Comparison of ENCODE assay signal across 22 cellular contexts in the genomic region with DNA sequence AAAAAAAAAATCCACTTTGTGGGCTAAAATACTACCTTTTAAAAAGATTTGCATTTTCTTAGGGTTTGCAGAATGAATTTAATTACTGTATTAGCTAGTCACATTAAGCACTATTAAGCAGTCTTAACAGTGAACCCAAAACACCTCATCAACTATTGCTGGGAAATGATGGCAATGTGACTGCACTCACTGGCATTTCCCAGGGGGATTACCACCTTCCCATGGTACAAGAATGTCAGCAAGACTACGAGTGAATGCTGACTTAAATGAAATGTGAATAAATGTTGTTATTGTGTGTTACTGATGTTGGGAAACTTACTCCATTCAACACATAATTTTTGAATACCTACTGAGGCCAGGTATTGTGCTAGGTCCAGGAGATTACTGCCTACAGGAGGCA. TPM values are rescaled to one million over a fixed set of nuclear protein-coding genes. Genes with fewer than 3 reads are reported as not detected.
DNase-seq lines count a peak whose midpoint lies in the region; ATAC-seq and TF ChIP-seq lines count a peak whose summit lies in the region.
"Had no signal": no experiment of that assay in that cellular context is flagged by ENCODE, and none has a peak within 500 bp of the region (broad histone marks: within the 10 kb centered on the region; RNA-seq: fewer than 3 reads in every experiment).

No MANE protein-coding gene starts in this region.

- H3K4me3 Mint-ChIP-seq in stimulated activated naive CD8-positive, alpha-beta T cell treated with anti-CD3 and anti-CD28 coated beads, Interleukin-15, Interleukin-2, amounts not matched to agents 100 ng/mL and 50 ng/mL, for 24 hours = no peak overlapping the region
- H3K4me3 Mint-ChIP-seq in endodermal cell = no peak overlapping the region
- H3K4me3 Mint-ChIP-seq in stimulated activated memory B cell treated with anti-CD40 and anti-IgM and Interleukin-4, amounts not matched to agents 10 μg/mL and 1 μg/mL and 100 μg/mL, for 72 hours = no peak overlapping the region
- H3K4me3 Mint-ChIP-seq: CD14-positive monocyte; CD4-positive, alpha-beta T cell; CD8-positive, alpha-beta memory T cell; HFFc6 had no signal

- H3K4me3 ChIP-seq in endodermal cell (ENCODE audit: low read length) = no peak overlapping the region
- no peak overlapping the region for H3K4me3 ChIP-seq in lower lobe of right lung
- H3K4me3 ChIP-seq: A549; BLaER1 treated with 17β-estradiol and CSF1 and Interleukin-3, amounts not matched to agents 10 nM and 100 nM; HAP-1 had no signal

- no peak overlapping the region for H3K9ac ChIP-seq in endodermal cell (ENCODE audit: extremely low read depth, low read length, poor library complexity, severe bottlenecking)
- H3K9ac ChIP-seq: BLaER1 treated with 17β-estradiol and CSF1 and Interleukin-3, amounts not matched to agents 10 nM and 100 nM had no signal

- no peaks in the 10 kb centered on the region for H3K9me3 Mint-ChIP-seq in stimulated activated naive CD8-positive, alpha-beta T cell treated with anti-CD3 and anti-CD28 coated beads, Interleukin-15, Interleukin-2, amounts not matched to agents 100 ng/mL and 50 ng/mL, for 24 hours
- no peaks in the 10 kb centered on the region for H3K9me3 Mint-ChIP-seq in endodermal cell
- H3K9me3 Mint-ChIP-seq in stimulated activated memory B cell treated with anti-CD40 and anti-IgM and Interleukin-4, amounts not matched to agents 10 μg/mL and 1 μg/mL and 100 μg/mL, for 72 hours = no peaks in the 10 kb centered on the region
- H3K9me3 Mint-ChIP-seq: CD14-positive monocyte; CD4-positive, alpha-beta T cell; CD8-positive, alpha-beta memory T cell; HFFc6 had no signal

- H3K9me3 ChIP-seq in endodermal cell (ENCODE audit: control insufficient read depth, low read length) (no peaks in the 10 kb centered on the region), lower lobe of right lung (no peaks in the 10 kb centered on the region)
- H3K9me3 ChIP-seq: A549; BE2C; BLaER1 treated with 17β-estradiol and CSF1 and Interleukin-3, amounts not matched to agents 10 nM and 100 nM; HAP-1 had no signal

- H3K27ac ChIP-seq in endodermal cell (ENCODE audit: low read depth, low read length) (no peak overlapping the region), lower lobe of right lung (no peak overlapping the region)
- H3K27ac ChIP-seq: A549; BLaER1 treated with 17β-estradiol and CSF1 and Interleukin-3, amounts not matched to agents 10 nM and 100 nM had no signal

- 100% methylated on average over 1 of the region's 1 CpG; no CpG with 5 or more reads in 1 of the 2 experiments for WGBS in endodermal cell (ENCODE audit: insufficient coverage in 1 of 2, insufficient read length in 1 of 2), 2 experiments

- H3K36me3 Mint-ChIP-seq in stimulated activated naive CD8-positive, alpha-beta T cell treated with anti-CD3 and anti-CD28 coated beads, Interleukin-15, Interleukin-2, amounts not matched to agents 100 ng/mL and 50 ng/mL, for 24 hours (ENCODE audit: low read depth) = peaks cover 17% of the 10 kb centered on the region
- H3K36me3 Mint-ChIP-seq in endodermal cell (ENCODE audit: low read depth) = peaks cover 21% of the 10 kb centered on the region
- H3K36me3 Mint-ChIP-seq in stimulated activated memory B cell treated with anti-CD40 and anti-IgM and Interleukin-4, amounts not matched to agents 10 μg/mL and 1 μg/mL and 100 μg/mL, for 72 hours = peaks cover 23% of the 10 kb centered on the region

- DNase-seq in stimulated activated naive CD8-positive, alpha-beta T cell treated with anti-CD3 and anti-CD28 coated beads, Interleukin-15, Interleukin-2, amounts not matched to agents 100 U/mL and 50 U/mL, for 24 hours = no peak
- DNase-seq in endodermal cell (no peak), NCI-H2107 treated with DMSO at 0.1 percent for 48 hours (lab: John Stamatoyannopoulos, UW; ENCODE audit: unreplicated experiment) (no peak), lower lobe of right lung (no peak)
- DNase-seq: 8988T; ACHN; AML-193; BE2C; CD4-positive, alpha-beta T cell; CD8-positive, alpha-beta memory T cell; DMS 273 treated with DMSO at 0.1 percent for 48 hours; DMS79; EL; GDM1; GOT3; HFFc6 had no signal

- peaks cover under 1% of the 10 kb centered on the region for H3K4me1 Mint-ChIP-seq in stimulated activated naive CD8-positive, alpha-beta T cell treated with anti-CD3 and anti-CD28 coated beads, Interleukin-15, Interleukin-2, amounts not matched to agents 100 ng/mL and 50 ng/mL, for 24 hours (ENCODE audit: low read depth)
- no peaks in the 10 kb centered on the region for H3K4me1 Mint-ChIP-seq in endodermal cell
- H3K4me1 Mint-ChIP-seq in stimulated activated memory B cell treated with anti-CD40 and anti-IgM and Interleukin-4, amounts not matched to agents 10 μg/mL and 1 μg/mL and 100 μg/mL, for 72 hours = peaks cover 4% of the 10 kb centered on the region

- H3K36me3 ChIP-seq in endodermal cell (ENCODE audit: control insufficient read depth, insufficient read depth, low read length) = peaks cover 35% of the 10 kb centered on the region
- peaks cover 87% of the 10 kb centered on the region for H3K36me3 ChIP-seq in lower lobe of right lung

- no peak for ATAC-seq in stimulated activated naive CD8-positive, alpha-beta T cell treated with anti-CD3 and anti-CD28 coated beads, Interleukin-15, Interleukin-2, amounts not matched to agents 100 U/mL and 50 U/mL, for 24 hours
- no peak for ATAC-seq in stimulated activated memory B cell treated with anti-CD40 and anti-IgM and Interleukin-4, amounts not matched to agents 10 μg/mL and 1 μg/mL and 100 μg/mL, for 72 hours
- ATAC-seq in lower lobe of right lung = no peak
- ATAC-seq: A549 had no signal

- TF ChIP-seq CTCF in endodermal cell (conservative IDR thresholded peaks at IDR 0.05) (no peak), lower lobe of right lung (IDR thresholded peaks at IDR 0.05) (no peak)

- H3K27me3 ChIP-seq in endodermal cell (ENCODE audit: control insufficient read depth, insufficient read depth, low read length, poor library complexity, severe bottlenecking) (no peaks in the 10 kb centered on the region), lower lobe of right lung (ENCODE audit: low read depth) (no peaks in the 10 kb centered on the region)
- H3K27me3 ChIP-seq: BE2C; BLaER1 treated with 17β-estradiol and CSF1 and Interleukin-3, amounts not matched to agents 10 nM and 100 nM had no signal

- H3K27ac Mint-ChIP-seq in stimulated activated naive CD8-positive, alpha-beta T cell treated with anti-CD3 and anti-CD28 coated beads, Interleukin-15, Interleukin-2, amounts not matched to agents 100 ng/mL and 50 ng/mL, for 24 hours = peak overlapping the region; percentile 50
- H3K27ac Mint-ChIP-seq in endodermal cell = peak overlapping the region; percentile 22
- H3K27ac Mint-ChIP-seq in stimulated activated memory B cell treated with anti-CD40 and anti-IgM and Interleukin-4, amounts not matched to agents 10 μg/mL and 1 μg/mL and 100 μg/mL, for 72 hours = peak overlapping the region; percentile 29
- H3K27ac Mint-ChIP-seq: CD4-positive, alpha-beta T cell; HFFc6 had no signal

- H3K4me1 ChIP-seq in endodermal cell (ENCODE audit: control insufficient read depth, insufficient read depth, low read length) = no peaks in the 10 kb centered on the region
- H3K4me1 ChIP-seq in lower lobe of right lung = no peaks in the 10 kb centered on the region
- H3K4me1 ChIP-seq: A549, BE2C, HAP-1 had no signal

- intact Hi-C loops in lower lobe of right lung (cut with DNase I) = no loop called here

- H3K27me3 Mint-ChIP-seq in stimulated activated naive CD8-positive, alpha-beta T cell treated with anti-CD3 and anti-CD28 coated beads, Interleukin-15, Interleukin-2, amounts not matched to agents 100 ng/mL and 50 ng/mL, for 24 hours = no peaks in the 10 kb centered on the region
- H3K27me3 Mint-ChIP-seq in endodermal cell (ENCODE audit: insufficient read depth) = no peaks in the 10 kb centered on the region
- H3K27me3 Mint-ChIP-seq in stimulated activated memory B cell treated with anti-CD40 and anti-IgM and Interleukin-4, amounts not matched to agents 10 μg/mL and 1 μg/mL and 100 μg/mL, for 72 hours = no peaks in the 10 kb centered on the region
- H3K27me3 Mint-ChIP-seq: CD4-positive, alpha-beta T cell; CD8-positive, alpha-beta memory T cell had no signal

RNA-seq across cellular contexts. Expression of gene SLC9B2, which starts 10.0 kb away (rescaled TPM):
- total RNA-seq in endodermal cell (10 to 100 TPM in 1 of 2 donors, 1 to 10 TPM in 1; 8.2 to 11.3 TPM), lower lobe of right lung (5.5 TPM)
- 8.4 TPM for polyA plus RNA-seq in endodermal cell (2013, experiment 1 of 2)
- 8.9 TPM for polyA plus RNA-seq in endodermal cell (2013, experiment 2 of 2)

RNA-seq across cellular contexts. Expression of gene BDH2, which starts 13.1 kb away (rescaled TPM):
- 10 to 100 TPM; 36.1 to 46.4 TPM for total RNA-seq in endodermal cell
- polyA plus RNA-seq in endodermal cell (2013, experiment 1 of 2) = 83.8 TPM
- polyA plus RNA-seq in endodermal cell (2013, experiment 2 of 2) = 76.9 TPM
- 46.2 TPM for total RNA-seq in lower lobe of right lung
